In the genomic region with DNA sequence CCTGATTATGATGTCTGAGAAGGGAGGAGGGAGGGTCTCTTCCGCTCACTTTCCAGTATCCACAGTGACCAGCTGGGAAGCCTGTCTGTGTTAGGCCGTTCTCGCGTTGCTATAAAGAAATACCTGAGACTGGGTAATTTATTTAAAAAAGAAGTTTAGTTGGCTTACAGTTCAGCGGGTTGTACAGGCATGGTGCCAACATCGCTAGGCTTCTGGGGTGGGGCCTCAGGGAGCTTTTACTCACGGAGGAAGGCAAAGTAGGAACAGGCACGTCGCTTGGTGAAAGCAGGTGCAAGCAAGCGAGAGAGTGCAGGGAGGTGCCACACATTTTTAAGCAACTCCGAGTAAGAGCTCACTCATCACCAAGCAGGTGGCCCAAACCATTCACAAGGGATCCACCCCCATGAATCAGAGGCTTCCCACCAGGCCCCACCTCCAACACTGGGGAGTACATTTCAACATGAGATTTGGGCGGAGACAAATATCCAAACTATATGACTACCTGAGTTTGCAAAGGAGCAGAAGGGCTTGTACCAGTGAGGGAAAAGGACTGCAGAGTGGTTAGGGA, we compare ENCODE assay signal across 10 cellular contexts.
DNase-seq lines count a peak whose midpoint lies in the region; ATAC-seq and TF ChIP-seq lines count a peak whose summit lies in the region.
"Had no signal": no experiment of that assay in that cellular context is flagged by ENCODE, and none has a peak within 500 bp of the region (broad histone marks: within the 10 kb centered on the region; RNA-seq: fewer than 3 reads in every experiment).

No MANE protein-coding gene starts in this region.

- no peak for ATAC-seq in GM21390 (IDR thresholded peaks at IDR 0.05; ENCODE audit: unreplicated experiment)
- ATAC-seq: effector memory CD8-positive, alpha-beta T cell had no signal

- H3K36me3 Mint-ChIP-seq in Caco-2 (ENCODE audit: insufficient read depth, unreplicated experiment) = peaks cover 52% of the 10 kb centered on the region

- peaks cover 26% of the 10 kb centered on the region for H3K4me1 ChIP-seq in Caco-2

- TF ChIP-seq RAD21 in Ishikawa (IDR thresholded peaks at IDR 0.05; ENCODE audit: low read depth) = no peak

- no TSS peak for BruUV-seq in Caco-2 (replicated peaks; lab: Mats Ljungman, UMichigan)

- TF ChIP-seq CTCF in Caco-2 (IDR thresholded peaks at IDR 0.05; ENCODE audit: insufficient read depth in 1 of 2, low read depth in 1 of 2, low read length in 1 of 2, severe bottlenecking in 1 of 2, unreplicated experiment in 1 of 2) = no peak
- no peak for TF ChIP-seq CTCF in VCaP (conservative IDR thresholded peaks at IDR 0.05)
- TF ChIP-seq CTCF in GM10266 (IDR thresholded peaks at IDR 0.05; ENCODE audit: control insufficient read depth, insufficient read depth, low read depth, missing control alignments) = no peak

- intact Hi-C loops in Caco-2 (cut with micrococcal nuclease; ENCODE audit: unreplicated experiment) = no loop called here

- H3K27ac Mint-ChIP-seq in Caco-2 (ENCODE audit: unreplicated experiment) = peak overlapping the region; percentile 37

- H3K27me3 ChIP-seq in Caco-2 (replicated peaks; ENCODE audit: control insufficient read depth, insufficient read depth, low read length) (no peaks in the 10 kb centered on the region), layer of hippocampus (ENCODE audit: control insufficient read depth, insufficient read depth, low read length) (no peaks in the 10 kb centered on the region)
- H3K27me3 ChIP-seq: spleen had no signal

- H3K4me3 Mint-ChIP-seq in Caco-2 (ENCODE audit: unreplicated experiment) = no peak overlapping the region
- H3K4me3 Mint-ChIP-seq: IgD-negative memory B cell had no signal

- CTCF ChIA-PET in Caco-2 (lab: Charles Lee) = interaction anchor here (1.7 kb wide), 1 partner anchor 64 kb away, joined by 6 read pairs; no protein-coding TSS in a partner anchor

- H3K36me3 ChIP-seq in Caco-2 (ENCODE audit: control insufficient read depth, insufficient read depth, low read length) = no peaks in the 10 kb centered on the region
- H3K36me3 ChIP-seq: spleen had no signal

- no peak overlapping the region for H3K4me3 ChIP-seq in Caco-2 (ENCODE audit: low read depth, low read length)
- H3K4me3 ChIP-seq: spleen had no signal

- H3K27ac ChIP-seq in VCaP (peak overlapping the region; percentile 59), layer of hippocampus (ENCODE audit: low read depth, low read length) (peak overlapping the region; percentile 31)

- H3K27me3 Mint-ChIP-seq in Caco-2 (ENCODE audit: insufficient read depth, unreplicated experiment) = no peaks in the 10 kb centered on the region
- H3K27me3 Mint-ChIP-seq: effector memory CD8-positive, alpha-beta T cell; IgD-negative memory B cell had no signal

- no peaks in the 10 kb centered on the region for H3K9me3 ChIP-seq in Caco-2
- H3K9me3 ChIP-seq: spleen had no signal

- DNase-seq in Caco-2 (no peak), germinal center (ENCODE audit: low spot score) (no peak), GM10266 (ENCODE audit: extremely low spot score) (no peak)
- DNase-seq: effector memory CD8-positive, alpha-beta T cell; spleen had no signal

- POLR2A ChIA-PET in Caco-2 (lab: Charles Lee) = no interaction called here

- H3K4me1 Mint-ChIP-seq in Caco-2 (ENCODE audit: low read depth, unreplicated experiment) = peaks cover 15% of the 10 kb centered on the region

- no peaks in the 10 kb centered on the region for H3K9me3 Mint-ChIP-seq in Caco-2 (ENCODE audit: unreplicated experiment)
- H3K9me3 Mint-ChIP-seq: effector memory CD8-positive, alpha-beta T cell; IgD-negative memory B cell had no signal

- TF ChIP-seq EP300 in Ishikawa (IDR thresholded peaks at IDR 0.05; ENCODE audit: borderline replicate concordance) = no peak

TF ChIP-seq in Ishikawa, 13 proteins besides CTCF, POLR2A, EP300 and RAD21:
- TF ChIP-seq EGR1 (IDR thresholded peaks at IDR 0.05) (no peak), ZBTB7A (IDR thresholded peaks at IDR 0.05; ENCODE audit: low read depth) (no peak), TEAD4 (IDR thresholded peaks at IDR 0.05) (no peak), NFIC (IDR thresholded peaks at IDR 0.05) (peak; percentile 52; the same call in 1 of the 2 replicates)
- TF ChIP-seq, protein P1, sequence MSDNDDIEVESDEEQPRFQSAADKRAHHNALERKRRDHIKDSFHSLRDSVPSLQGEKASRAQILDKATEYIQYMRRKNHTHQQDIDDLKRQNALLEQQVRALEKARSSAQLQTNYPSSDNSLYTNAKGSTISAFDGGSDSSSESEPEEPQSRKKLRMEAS (IDR thresholded peaks at IDR 0.05) = 0 out of 2 replicates have a peak, but pooled peaks have one; percentile 21
